1 cellular context compared by ENCODE assay signal in the genomic region with DNA sequence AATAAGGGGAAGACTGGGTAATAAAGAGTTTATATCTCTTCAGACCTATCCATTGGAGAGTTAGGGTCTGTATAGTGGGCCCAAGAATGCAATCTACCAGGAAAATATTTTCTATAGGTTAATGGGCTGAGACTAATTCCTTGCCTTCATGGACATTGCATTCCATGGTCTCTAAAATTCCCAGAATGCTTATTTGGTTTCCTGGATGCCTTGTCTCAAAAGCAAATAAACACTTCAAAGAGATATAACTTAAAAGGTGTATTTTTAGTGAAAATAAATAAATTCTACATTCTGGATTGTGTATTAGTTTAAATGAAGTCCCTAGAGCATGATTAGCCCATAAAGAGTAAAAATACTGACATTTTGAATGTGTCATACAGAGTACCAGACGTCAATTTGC.
TF ChIP-seq lines count a peak whose summit lies in the region.

No MANE protein-coding gene starts in this region.

TF ChIP-seq in H1, 55 proteins besides CTCF, POLR2A, EP300 and RAD21 (continued from another document):
- TF ChIP-seq, protein P1, sequence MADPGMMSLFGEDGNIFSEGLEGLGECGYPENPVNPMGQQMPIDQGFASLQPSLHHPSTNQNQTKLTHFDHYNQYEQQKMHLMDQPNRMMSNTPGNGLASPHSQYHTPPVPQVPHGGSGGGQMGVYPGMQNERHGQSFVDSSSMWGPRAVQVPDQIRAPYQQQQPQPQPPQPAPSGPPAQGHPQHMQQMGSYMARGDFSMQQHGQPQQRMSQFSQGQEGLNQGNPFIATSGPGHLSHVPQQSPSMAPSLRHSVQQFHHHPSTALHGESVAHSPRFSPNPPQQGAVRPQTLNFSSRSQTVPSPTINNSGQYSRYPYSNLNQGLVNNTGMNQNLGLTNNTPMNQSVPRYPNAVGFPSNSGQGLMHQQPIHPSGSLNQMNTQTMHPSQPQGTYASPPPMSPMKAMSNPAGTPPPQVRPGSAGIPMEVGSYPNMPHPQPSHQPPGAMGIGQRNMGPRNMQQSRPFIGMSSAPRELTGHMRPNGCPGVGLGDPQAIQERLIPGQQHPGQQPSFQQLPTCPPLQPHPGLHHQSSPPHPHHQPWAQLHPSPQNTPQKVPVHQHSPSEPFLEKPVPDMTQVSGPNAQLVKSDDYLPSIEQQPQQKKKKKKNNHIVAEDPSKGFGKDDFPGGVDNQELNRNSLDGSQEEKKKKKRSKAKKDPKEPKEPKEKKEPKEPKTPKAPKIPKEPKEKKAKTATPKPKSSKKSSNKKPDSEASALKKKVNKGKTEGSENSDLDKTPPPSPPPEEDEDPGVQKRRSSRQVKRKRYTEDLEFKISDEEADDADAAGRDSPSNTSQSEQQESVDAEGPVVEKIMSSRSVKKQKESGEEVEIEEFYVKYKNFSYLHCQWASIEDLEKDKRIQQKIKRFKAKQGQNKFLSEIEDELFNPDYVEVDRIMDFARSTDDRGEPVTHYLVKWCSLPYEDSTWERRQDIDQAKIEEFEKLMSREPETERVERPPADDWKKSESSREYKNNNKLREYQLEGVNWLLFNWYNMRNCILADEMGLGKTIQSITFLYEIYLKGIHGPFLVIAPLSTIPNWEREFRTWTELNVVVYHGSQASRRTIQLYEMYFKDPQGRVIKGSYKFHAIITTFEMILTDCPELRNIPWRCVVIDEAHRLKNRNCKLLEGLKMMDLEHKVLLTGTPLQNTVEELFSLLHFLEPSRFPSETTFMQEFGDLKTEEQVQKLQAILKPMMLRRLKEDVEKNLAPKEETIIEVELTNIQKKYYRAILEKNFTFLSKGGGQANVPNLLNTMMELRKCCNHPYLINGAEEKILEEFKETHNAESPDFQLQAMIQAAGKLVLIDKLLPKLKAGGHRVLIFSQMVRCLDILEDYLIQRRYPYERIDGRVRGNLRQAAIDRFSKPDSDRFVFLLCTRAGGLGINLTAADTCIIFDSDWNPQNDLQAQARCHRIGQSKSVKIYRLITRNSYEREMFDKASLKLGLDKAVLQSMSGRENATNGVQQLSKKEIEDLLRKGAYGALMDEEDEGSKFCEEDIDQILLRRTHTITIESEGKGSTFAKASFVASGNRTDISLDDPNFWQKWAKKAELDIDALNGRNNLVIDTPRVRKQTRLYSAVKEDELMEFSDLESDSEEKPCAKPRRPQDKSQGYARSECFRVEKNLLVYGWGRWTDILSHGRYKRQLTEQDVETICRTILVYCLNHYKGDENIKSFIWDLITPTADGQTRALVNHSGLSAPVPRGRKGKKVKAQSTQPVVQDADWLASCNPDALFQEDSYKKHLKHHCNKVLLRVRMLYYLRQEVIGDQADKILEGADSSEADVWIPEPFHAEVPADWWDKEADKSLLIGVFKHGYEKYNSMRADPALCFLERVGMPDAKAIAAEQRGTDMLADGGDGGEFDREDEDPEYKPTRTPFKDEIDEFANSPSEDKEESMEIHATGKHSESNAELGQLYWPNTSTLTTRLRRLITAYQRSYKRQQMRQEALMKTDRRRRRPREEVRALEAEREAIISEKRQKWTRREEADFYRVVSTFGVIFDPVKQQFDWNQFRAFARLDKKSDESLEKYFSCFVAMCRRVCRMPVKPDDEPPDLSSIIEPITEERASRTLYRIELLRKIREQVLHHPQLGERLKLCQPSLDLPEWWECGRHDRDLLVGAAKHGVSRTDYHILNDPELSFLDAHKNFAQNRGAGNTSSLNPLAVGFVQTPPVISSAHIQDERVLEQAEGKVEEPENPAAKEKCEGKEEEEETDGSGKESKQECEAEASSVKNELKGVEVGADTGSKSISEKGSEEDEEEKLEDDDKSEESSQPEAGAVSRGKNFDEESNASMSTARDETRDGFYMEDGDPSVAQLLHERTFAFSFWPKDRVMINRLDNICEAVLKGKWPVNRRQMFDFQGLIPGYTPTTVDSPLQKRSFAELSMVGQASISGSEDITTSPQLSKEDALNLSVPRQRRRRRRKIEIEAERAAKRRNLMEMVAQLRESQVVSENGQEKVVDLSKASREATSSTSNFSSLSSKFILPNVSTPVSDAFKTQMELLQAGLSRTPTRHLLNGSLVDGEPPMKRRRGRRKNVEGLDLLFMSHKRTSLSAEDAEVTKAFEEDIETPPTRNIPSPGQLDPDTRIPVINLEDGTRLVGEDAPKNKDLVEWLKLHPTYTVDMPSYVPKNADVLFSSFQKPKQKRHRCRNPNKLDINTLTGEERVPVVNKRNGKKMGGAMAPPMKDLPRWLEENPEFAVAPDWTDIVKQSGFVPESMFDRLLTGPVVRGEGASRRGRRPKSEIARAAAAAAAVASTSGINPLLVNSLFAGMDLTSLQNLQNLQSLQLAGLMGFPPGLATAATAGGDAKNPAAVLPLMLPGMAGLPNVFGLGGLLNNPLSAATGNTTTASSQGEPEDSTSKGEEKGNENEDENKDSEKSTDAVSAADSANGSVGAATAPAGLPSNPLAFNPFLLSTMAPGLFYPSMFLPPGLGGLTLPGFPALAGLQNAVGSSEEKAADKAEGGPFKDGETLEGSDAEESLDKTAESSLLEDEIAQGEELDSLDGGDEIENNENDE (IDR thresholded peaks at IDR 0.05; ENCODE audit: insufficient replicate concordance, low read length), result no peak
- TF ChIP-seq GABPA (IDR thresholded peaks at IDR 0.05; ENCODE audit: borderline replicate concordance, insufficient read depth, low read length), result no peak
- no peak for TF ChIP-seq HDAC2 (IDR thresholded peaks at IDR 0.05; ENCODE audit: borderline replicate concordance in 1 of 2, low read depth in 2 of 2, low read length in 2 of 2)
- no peak for TF ChIP-seq SP1 (IDR thresholded peaks at IDR 0.05; ENCODE audit: low read depth, low read length)
- TF ChIP-seq CHD2 (IDR thresholded peaks at IDR 0.05; ENCODE audit: low read length), result no peak
- TF ChIP-seq POLR2AphosphoS5 (IDR thresholded peaks at IDR 0.05; ENCODE audit: low read depth, low read length), result no peak
- TF ChIP-seq SAP30 (IDR thresholded peaks at IDR 0.05; ENCODE audit: insufficient read depth, insufficient replicate concordance, low read length), result no peak
- TF ChIP-seq BRCA1 (IDR thresholded peaks at IDR 0.05; ENCODE audit: low read depth, low read length), result no peak
- TF ChIP-seq EZH2 (IDR thresholded peaks at IDR 0.05; ENCODE audit: low read depth, low read length, severe bottlenecking), result no peak
- no peak for TF ChIP-seq PHF8 (conservative IDR thresholded peaks at IDR 0.05; ENCODE audit: low read depth, low read length)
- TF ChIP-seq CBX5 (IDR thresholded peaks at IDR 0.05; ENCODE audit: low read depth, low read length), result no peak
- TF ChIP-seq POU5F1 (IDR thresholded peaks at IDR 0.05; ENCODE audit: low read depth, low read length), result no peak
- TF ChIP-seq, protein P2, sequence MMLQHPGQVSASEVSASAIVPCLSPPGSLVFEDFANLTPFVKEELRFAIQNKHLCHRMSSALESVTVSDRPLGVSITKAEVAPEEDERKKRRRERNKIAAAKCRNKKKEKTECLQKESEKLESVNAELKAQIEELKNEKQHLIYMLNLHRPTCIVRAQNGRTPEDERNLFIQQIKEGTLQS (IDR thresholded peaks at IDR 0.05; ENCODE audit: insufficient read depth, low read depth, low read length), result no peak
- TF ChIP-seq EGR1 (IDR thresholded peaks at IDR 0.05; ENCODE audit: borderline replicate concordance, low read depth, low read length), result no peak
- no peak for TF ChIP-seq NRF1 (IDR thresholded peaks at IDR 0.05; ENCODE audit: low read depth, low read length)
- no peak for TF ChIP-seq CHD1 (IDR thresholded peaks at IDR 0.05; ENCODE audit: low read depth, low read length)
- TF ChIP-seq NANOG (IDR thresholded peaks at IDR 0.05; ENCODE audit: insufficient read depth, low read depth, low read length, poor library complexity, severe bottlenecking), result no peak
TF ChIP-seq in H1: peak in this region for 0.
